32 cellular contexts compared by ENCODE assay signal in the genomic region with DNA sequence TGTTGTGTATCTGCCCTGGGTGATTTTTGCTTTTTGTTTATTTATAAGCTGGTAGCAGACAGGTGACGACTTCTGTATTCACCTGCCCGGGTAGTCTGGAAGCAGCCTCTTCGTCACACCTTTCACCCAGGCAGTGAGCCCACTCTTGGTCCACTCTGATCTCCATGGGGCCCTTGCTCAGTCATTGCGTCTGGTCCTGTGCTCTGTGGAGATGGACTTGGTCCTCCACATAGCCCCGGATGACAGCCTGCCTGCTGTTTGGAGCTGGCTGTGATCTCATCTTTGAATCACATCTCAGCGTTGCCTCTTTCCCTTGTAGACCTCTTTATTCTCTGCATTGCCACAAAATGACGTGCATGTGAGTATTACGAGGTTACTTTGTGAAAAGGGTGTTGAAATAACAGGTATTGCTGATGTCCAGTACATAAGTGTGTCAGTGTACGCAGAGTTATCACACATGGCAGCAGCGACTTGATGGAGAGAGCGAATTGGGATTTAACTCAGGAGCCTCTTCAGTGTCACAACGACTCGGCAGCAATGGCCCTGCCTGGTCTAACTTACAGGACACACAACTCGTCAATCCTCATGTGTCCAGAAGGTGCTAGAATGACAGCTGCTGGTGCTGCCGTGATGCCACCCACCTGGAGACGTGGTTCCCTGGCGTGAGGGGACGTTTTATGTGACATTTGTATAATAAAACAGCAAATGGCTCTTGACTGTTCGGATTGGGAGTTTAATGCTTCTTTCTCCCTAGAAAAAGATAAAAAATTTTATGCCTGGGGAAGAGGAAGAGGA. TPM values are rescaled to one million over a fixed set of nuclear protein-coding genes. Genes with fewer than 3 reads are reported as not detected.
DNase-seq lines count a peak whose midpoint lies in the region; ATAC-seq and TF ChIP-seq lines count a peak whose summit lies in the region.
"Had no signal": no experiment of that assay in that cellular context is flagged by ENCODE, and none has a peak within 500 bp of the region (broad histone marks: within the 10 kb centered on the region; RNA-seq: fewer than 3 reads in every experiment).

No MANE protein-coding gene starts in this region.

- CTCF ChIA-PET in CD8-positive, alpha-beta T cell (lab: Charles Lee) = no interaction called here
- CTCF ChIA-PET in CD8-positive, alpha-beta memory T cell (lab: Charles Lee) = no interaction called here

- peak overlapping the region; percentile 50 to 76 (median 70) for H3K27ac Mint-ChIP-seq in nephron
- no peak overlapping the region for H3K27ac Mint-ChIP-seq in CD8-positive, alpha-beta T cell
- no peak overlapping the region for H3K27ac Mint-ChIP-seq in CD8-positive, alpha-beta memory T cell
- H3K27ac Mint-ChIP-seq: activated CD8-positive, alpha-beta memory T cell treated with anti-CD3 and anti-CD28 coated beads, Interleukin-2, amount 10 ng/mL, durations not matched to agents 7 days and 5 days; activated naive CD8-positive, alpha-beta T cell treated with anti-CD3 and anti-CD28 coated beads, Interleukin-2, amount 50 U/mL, for 24 hours; effector memory CD8-positive, alpha-beta T cell had no signal

- H3K4me3 Mint-ChIP-seq in nephron = no peak overlapping the region
- H3K4me3 Mint-ChIP-seq in CD8-positive, alpha-beta T cell = no peak overlapping the region
- H3K4me3 Mint-ChIP-seq in CD8-positive, alpha-beta memory T cell = no peak overlapping the region
- H3K4me3 Mint-ChIP-seq: activated CD8-positive, alpha-beta memory T cell treated with anti-CD3 and anti-CD28 coated beads, Interleukin-2, amount 10 ng/mL, durations not matched to agents 7 days and 5 days; activated naive CD8-positive, alpha-beta T cell treated with anti-CD3 and anti-CD28 coated beads, Interleukin-2, amount 50 U/mL, for 24 hours; effector memory CD8-positive, alpha-beta T cell had no signal

- H3K36me3 Mint-ChIP-seq in nephron (ENCODE audit: low read depth) = no peaks in the 10 kb centered on the region
- H3K36me3 Mint-ChIP-seq in CD8-positive, alpha-beta T cell = no peaks in the 10 kb centered on the region
- no peaks in the 10 kb centered on the region for H3K36me3 Mint-ChIP-seq in CD8-positive, alpha-beta memory T cell
- H3K36me3 Mint-ChIP-seq: activated CD8-positive, alpha-beta memory T cell treated with anti-CD3 and anti-CD28 coated beads, Interleukin-2, amount 10 ng/mL, durations not matched to agents 7 days and 5 days had no signal

- no peaks in the 10 kb centered on the region for H3K9me3 ChIP-seq in CD8-positive, alpha-beta T cell (ENCODE audit: low read length)
- no peaks in the 10 kb centered on the region for H3K9me3 ChIP-seq in gastrocnemius medialis
- H3K9me3 ChIP-seq in CD8-positive, alpha-beta memory T cell (ENCODE audit: low read length) = no peaks in the 10 kb centered on the region
- H3K9me3 ChIP-seq: BLaER1, sigmoid colon, SK-N-SH, transverse colon had no signal

- peak; percentile 78 for DNase-seq in DMS79 treated with DMSO at 0.1 percent for 48 hours (lab: John Stamatoyannopoulos, UW)
- peak; percentile 84 for DNase-seq in NCI-H345 treated with DMSO at 0.1 percent for 48 hours (lab: John Stamatoyannopoulos, UW; ENCODE audit: unreplicated experiment)
- no peak for DNase-seq in CD8-positive, alpha-beta T cell
- no peak for DNase-seq in gastrocnemius medialis
- no peak for DNase-seq in head of caudate nucleus
- no peak for DNase-seq in CD8-positive, alpha-beta memory T cell
- DNase-seq: activated CD4-positive, alpha-beta T cell treated with anti-CD3 and anti-CD28 coated beads, Interleukin-2, amount 50 U/mL, for 4 hours; activated CD8-positive, alpha-beta memory T cell treated with anti-CD3 and anti-CD28 coated beads, Interleukin-2, amount 10 ng/mL, durations not matched to agents 7 days and 5 days; activated naive CD4-positive, alpha-beta T cell; activated naive CD8-positive, alpha-beta T cell treated with anti-CD3 and anti-CD28 coated beads, Interleukin-2, amount 50 U/mL, for 24 hours; activated T-cell treated with anti-CD3 and anti-CD28 coated beads, Interleukin-2, amount 50 U/mL, for 48 hours; Calu3; central memory CD4-positive, alpha-beta T cell; effector memory CD8-positive, alpha-beta T cell; mesendoderm; NCI-H446; OCI-M1; sigmoid colon; SK-N-SH; stimulated activated CD4-positive, alpha-beta T cell treated with anti-CD3 and anti-CD28 coated beads, Interleukin-4, amount 100 ng/mL, for 24 hours had no signal

- in situ Hi-C loops in gastrocnemius medialis (cut with MboI; ENCODE audit: low sequenced_read_pairs in 4 of 4) = loop anchor here in 1 of 4 donors (25.0 kb wide), 1 partner anchor 191 kb away; no protein-coding TSS in a partner anchor

- no peak for ATAC-seq in CD8-positive, alpha-beta T cell
- ATAC-seq in gastrocnemius medialis = no peak
- ATAC-seq: activated CD4-positive, CD25-positive, alpha-beta regulatory T cell treated with anti-CD3 and anti-CD28 coated beads, Interleukin-2, amount 50 U/mL, for 24 hours; activated CD8-positive, alpha-beta memory T cell treated with anti-CD3 and anti-CD28 coated beads, Interleukin-2, amount 10 ng/mL, durations not matched to agents 7 days and 5 days; activated naive CD8-positive, alpha-beta T cell treated with anti-CD3 and anti-CD28 coated beads, Interleukin-2, amount 50 U/mL, for 24 hours; effector memory CD8-positive, alpha-beta T cell; left lobe of liver had no signal

- TF ChIP-seq POLR2A in gastrocnemius medialis (IDR thresholded peaks at IDR 0.05) = no peak

- H3K27ac ChIP-seq in C4-2B = peak overlapping the region; percentile 33; the same call in 1 of the 2 replicates
- no peak overlapping the region for H3K27ac ChIP-seq in CD8-positive, alpha-beta T cell (ENCODE audit: low read depth, low read length)
- no peak overlapping the region for H3K27ac ChIP-seq in gastrocnemius medialis
- H3K27ac ChIP-seq in CD8-positive, alpha-beta memory T cell (ENCODE audit: low read depth, low read length) = no peak overlapping the region
- H3K27ac ChIP-seq: BLaER1, sigmoid colon, transverse colon had no signal

- intact Hi-C loops in CD8-positive, alpha-beta T cell (cut with DNase I, micrococcal nuclease) = no loop called here
- intact Hi-C loops in gastrocnemius medialis (cut with DNase I; ENCODE audit: low total_unique reads) = no loop called here
- intact Hi-C loops in head of caudate nucleus (cut with DNase I) = no loop called here

- no peaks in the 10 kb centered on the region for H3K4me1 ChIP-seq in CD8-positive, alpha-beta T cell (ENCODE audit: insufficient read depth, low read length)
- H3K4me1 ChIP-seq in gastrocnemius medialis = no peaks in the 10 kb centered on the region
- H3K4me1 ChIP-seq in CD8-positive, alpha-beta memory T cell (ENCODE audit: insufficient read depth, low read length) = no peaks in the 10 kb centered on the region
- H3K4me1 ChIP-seq: BLaER1 had no signal

- peaks cover 28% of the 10 kb centered on the region for H3K4me1 Mint-ChIP-seq in nephron
- no peaks in the 10 kb centered on the region for H3K4me1 Mint-ChIP-seq in CD8-positive, alpha-beta T cell (ENCODE audit: low read depth)
- H3K4me1 Mint-ChIP-seq in CD8-positive, alpha-beta memory T cell = no peaks in the 10 kb centered on the region
- H3K4me1 Mint-ChIP-seq: activated CD8-positive, alpha-beta memory T cell treated with anti-CD3 and anti-CD28 coated beads, Interleukin-2, amount 10 ng/mL, durations not matched to agents 7 days and 5 days; activated naive CD8-positive, alpha-beta T cell treated with anti-CD3 and anti-CD28 coated beads, Interleukin-2, amount 50 U/mL, for 24 hours had no signal

- H3K4me3 ChIP-seq in CD8-positive, alpha-beta T cell (ENCODE audit: low read depth, low read length) = no peak overlapping the region
- H3K4me3 ChIP-seq in gastrocnemius medialis = no peak overlapping the region
- no peak overlapping the region for H3K4me3 ChIP-seq in CD8-positive, alpha-beta memory T cell (ENCODE audit: low read length)
- H3K4me3 ChIP-seq: BLaER1, sigmoid colon, transverse colon had no signal

- H3K9me3 Mint-ChIP-seq in nephron = no peaks in the 10 kb centered on the region
- no peaks in the 10 kb centered on the region for H3K9me3 Mint-ChIP-seq in CD8-positive, alpha-beta T cell
- peaks cover 0 to 2% (median 0%) of the 10 kb centered on the region in 5 donors for H3K9me3 Mint-ChIP-seq in CD8-positive, alpha-beta memory T cell
- H3K9me3 Mint-ChIP-seq: activated naive CD8-positive, alpha-beta T cell treated with anti-CD3 and anti-CD28 coated beads, Interleukin-2, amount 50 U/mL, for 24 hours; effector memory CD8-positive, alpha-beta T cell had no signal

- POLR2A ChIA-PET in CD8-positive, alpha-beta T cell (lab: Charles Lee) = no interaction called here
- POLR2A ChIA-PET in CD8-positive, alpha-beta memory T cell (lab: Charles Lee) = no interaction called here

- no peaks in the 10 kb centered on the region for H3K36me3 ChIP-seq in CD8-positive, alpha-beta T cell (ENCODE audit: insufficient read depth, low read length)
- no peaks in the 10 kb centered on the region for H3K36me3 ChIP-seq in gastrocnemius medialis
- H3K36me3 ChIP-seq in CD8-positive, alpha-beta memory T cell (ENCODE audit: insufficient read depth, low read length) = no peaks in the 10 kb centered on the region
- H3K36me3 ChIP-seq: BLaER1, sigmoid colon, transverse colon had no signal

- TF ChIP-seq CTCF in C4-2B (conservative IDR thresholded peaks at IDR 0.05) (no peak), nephron (IDR thresholded peaks at IDR 0.05; ENCODE audit: unreplicated experiment in 3 of 3) (no peak), gastrocnemius medialis (IDR thresholded peaks at IDR 0.05 in 4 of 5, conservative IDR thresholded peaks at IDR 0.05 in 1 of 5) (no peak)
- TF ChIP-seq CTCF in CD8-positive, alpha-beta T cell (IDR thresholded peaks at IDR 0.05) = no peak

- peaks cover 3% of the 10 kb centered on the region for H3K27me3 ChIP-seq in CD8-positive, alpha-beta T cell (ENCODE audit: insufficient read depth, low read length)
- peaks cover 24 to 42% (median 33%) of the 10 kb centered on the region in 3 donors for H3K27me3 ChIP-seq in gastrocnemius medialis
- no peaks in the 10 kb centered on the region for H3K27me3 ChIP-seq in CD8-positive, alpha-beta memory T cell (ENCODE audit: insufficient read depth, low read length, poor library complexity, severe bottlenecking)

- H3K27me3 Mint-ChIP-seq in nephron (ENCODE audit: low read depth) = peaks cover 17% of the 10 kb centered on the region
- H3K27me3 Mint-ChIP-seq in CD8-positive, alpha-beta T cell (ENCODE audit: low read depth) = peaks cover 30% of the 10 kb centered on the region
- H3K27me3 Mint-ChIP-seq in CD8-positive, alpha-beta memory T cell = peaks cover 29 to 44% of the 10 kb centered on the region in 2 donors

RNA-seq across cellular contexts. Expression of gene FRMD1, which starts 24.2 kb away (rescaled TPM):
- not detected for total RNA-seq in CD8-positive, alpha-beta T cell
- total RNA-seq in gastrocnemius medialis = under 1 TPM in 2 of 4 donors, not detected in 2; 0.04 to 0.12 TPM
- not detected for total RNA-seq in CD8-positive, alpha-beta memory T cell
- not detected for polyA plus RNA-seq in CD8-positive, alpha-beta memory T cell
- total RNA-seq: activated CD8-positive, alpha-beta memory T cell treated with anti-CD3 and anti-CD28 coated beads, Interleukin-2, amount 10 ng/mL, durations not matched to agents 7 days and 5 days; Calu3; Daoy; epithelial cell of proximal tubule; glomerular endothelial cell; H4; HT-29; T-helper 1 cell treated with Interleukin-12 subunit alpha and Interleukin-12 subunit beta and Interleukin-4 antibody, amounts not matched to agents 30 ng/mL and 1 ng/mL, for 36 hours had no signal
- polyA plus RNA-seq: SK-N-SH had no signal

Comparison
In these comparisons a context has a peak if more than half of its experiments do, and no peak if none do; other contexts are left out.
1. DNase-seq: peak in DMS79 treated with DMSO at 0.1 percent for 48 hours (single experiment) and NCI-H345 treated with DMSO at 0.1 percent for 48 hours (single experiment); none in CD8-positive, alpha-beta T cell (0 of 7), gastrocnemius medialis (0 of 2), head of caudate nucleus (0 of 42) and CD8-positive, alpha-beta memory T cell (0 of 5).
2. H3K27ac Mint-ChIP-seq: peak in nephron (3 of 3); none in CD8-positive, alpha-beta T cell (single experiment) and CD8-positive, alpha-beta memory T cell (0 of 8).